ENCODE assay signal across 28 cellular contexts in the genomic region with DNA sequence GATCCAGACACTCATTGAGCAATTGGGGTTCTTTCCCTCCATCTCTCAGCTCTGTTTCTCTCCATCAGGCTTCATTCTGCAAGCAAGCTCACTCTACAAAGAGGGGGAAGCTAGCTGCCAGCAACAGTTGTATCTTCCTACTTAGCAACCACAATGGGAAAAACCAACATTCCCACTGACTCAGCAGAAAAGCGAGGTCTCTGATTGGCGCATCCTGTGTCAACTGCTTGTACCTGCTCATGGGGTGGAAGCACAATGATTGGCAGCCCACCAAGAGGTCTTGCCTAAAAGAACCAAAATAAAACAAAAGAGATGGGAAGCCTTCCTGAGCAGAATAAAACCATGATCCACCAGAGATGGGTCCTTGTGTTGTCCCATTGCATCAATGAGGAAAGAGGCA. TPM values are rescaled to one million over a fixed set of nuclear protein-coding genes. Genes with fewer than 3 reads are reported as not detected.
DNase-seq lines count a peak whose midpoint lies in the region; ATAC-seq, FAIRE-seq and TF ChIP-seq lines count a peak whose summit lies in the region.
"Had no signal": no experiment of that assay in that cellular context is flagged by ENCODE, and none has a peak within 500 bp of the region (broad histone marks: within the 10 kb centered on the region; RNA-seq: fewer than 3 reads in every experiment).

No MANE protein-coding gene starts in this region.

- TF ChIP-seq POLR2A in H1 (IDR thresholded peaks at IDR 0.05; ENCODE audit: control extremely low read depth in 1 of 2, low read depth in 2 of 2, low read length in 2 of 2), result no peak

- 0 out of 2 replicates have a peak overlapping the region, but pooled peaks have one; percentile 7 for H2AK5ac ChIP-seq in H1 (ENCODE audit: low read depth, low read length)

- no peak overlapping the region for H2BK5ac ChIP-seq in H1 (ENCODE audit: low read depth, low read length)

- no peak overlapping the region for H3K18ac ChIP-seq in H1 (ENCODE audit: extremely low read depth, low read length)

- no peak overlapping the region for H2AFZ ChIP-seq in PC-3 (ENCODE audit: low read length)
- H2AFZ ChIP-seq in H1 (ENCODE audit: low read length), result no peak overlapping the region
- no peak overlapping the region for H2AFZ ChIP-seq in osteoblast (ENCODE audit: low read length)

- intact Hi-C loops in PC-3 (cut with micrococcal nuclease), result loop anchor here (5.0 kb wide), 1 partner anchor 63 kb away; no protein-coding TSS in a partner anchor

- POLR2A ChIA-PET in PC-3 (lab: Charles Lee; ENCODE audit: unreplicated experiment) (no interaction called here), H1 (lab: Charles Lee; ENCODE audit: partially characterized antibody) (no interaction called here)

- 93% methylated on average over 2 of the region's 2 CpGs; no CpG with 5 or more reads in 1 of the 2 experiments for WGBS in H1 (ENCODE audit: extremely low coverage in 1 of 2, insufficient coverage in 1 of 2, insufficient read length in 1 of 2, insufficient replicate concordance in 2 of 2, low coverage in 1 of 2, low lambda C conversion rate in 2 of 2, missing lambda C conversion rate in 1 of 2), 2 experiments

- H4K91ac ChIP-seq in H1 (replicated peaks; ENCODE audit: insufficient read length, low read length), result no peak overlapping the region

- no peak overlapping the region for H4K8ac ChIP-seq in H1 (ENCODE audit: extremely low read depth, insufficient read depth, low read length)

- H3K9me3 ChIP-seq in PC-3 (ENCODE audit: low read length) (no peaks in the 10 kb centered on the region), H1 (ENCODE audit: insufficient read depth in 2 of 2, low read depth in 1 of 2, low read length in 1 of 2) (no peaks in the 10 kb centered on the region), osteoblast (ENCODE audit: low read depth, low read length) (no peaks in the 10 kb centered on the region)
- H3K9me3 ChIP-seq: BLaER1, body of pancreas, stomach had no signal

- DNase-seq in DMS153 (lab: John Stamatoyannopoulos, UW) (peak; percentile 27), DMS153 treated with DMSO at 0.1 percent for 48 hours (lab: John Stamatoyannopoulos, UW; ENCODE audit: unreplicated experiment) (no peak), PC-3 (peak; percentile 54), H1 (ENCODE audit: low read depth in 1 of 2, low spot score in 2 of 2) (no peak), osteoblast (ENCODE audit: insufficient read length, low spot score, missing footprints) (peak; percentile 35), hippocampal formation (lab: John Stamatoyannopoulos, UW) (no peak)
- DNase-seq: activated CD8-positive, alpha-beta T cell treated with anti-CD3 and anti-CD28 coated beads for 36 hours; activated naive CD4-positive, alpha-beta T cell treated with anti-CD3 and anti-CD28 coated beads, Interleukin-2, amount 50 U/mL, for 16 hours; activated T-cell treated with anti-CD3 and anti-CD28 coated beads, Interleukin-2, amount 50 U/mL, for 4 hours; body of pancreas; foreskin fibroblast; GF-D8; NCI-H1105 treated with DMSO at 0.1 percent for 48 hours; NCI-H69; OCI-M1; stimulated activated CD4-positive, alpha-beta T cell treated with anti-CD3 and anti-CD28 coated beads, Interleukin-4, amount 100 ng/mL, for 1 hour; stomach; trophoblast cell had no signal

- H3K23me2 ChIP-seq in H1 (ENCODE audit: low read depth, low read length), result no peaks in the 10 kb centered on the region

- H3K27me3 ChIP-seq in PC-3 (ENCODE audit: low read length) (no peaks in the 10 kb centered on the region), H1 (replicated peaks in 1 of 4; ENCODE audit: control insufficient read depth in 3 of 4, extremely low read depth in 1 of 4, insufficient read depth in 3 of 4, low read length in 3 of 4) (no peaks in the 10 kb centered on the region), osteoblast (ENCODE audit: insufficient read depth, low read length) (no peaks in the 10 kb centered on the region)

- 0 out of 2 replicates have a peak overlapping the region, but pooled peaks have one; percentile 40 for H2BK20ac ChIP-seq in H1 (ENCODE audit: low read length)

- H3K4me3 ChIP-seq in PC-3 (ENCODE audit: low read length) (no peak overlapping the region), H1 (ENCODE audit: extremely low read depth in 1 of 4, insufficient read depth in 2 of 4, low read depth in 3 of 4, low read length in 4 of 4) (no peak overlapping the region), osteoblast (ENCODE audit: insufficient read depth, low read length) (no peak overlapping the region)
- H3K4me3 ChIP-seq: BLaER1, body of pancreas, coronary artery, GM12878, smooth muscle cell, stomach had no signal

- no peaks in the 10 kb centered on the region for H3K79me1 ChIP-seq in H1 (ENCODE audit: low read depth, low read length)

- H2BK12ac ChIP-seq in H1 (ENCODE audit: low read depth, low read length), result no peak overlapping the region

- H4K20me1 ChIP-seq in PC-3 (ENCODE audit: low read length) (peaks cover 1% of the 10 kb centered on the region; the same call in 1 of the 2 replicates), H1 (replicated peaks in 1 of 2; ENCODE audit: control insufficient read depth in 1 of 2, insufficient read depth in 2 of 2, low read length in 2 of 2) (no peaks in the 10 kb centered on the region), osteoblast (ENCODE audit: insufficient read depth, low read length) (no peaks in the 10 kb centered on the region)
- H4K20me1 ChIP-seq: BLaER1 had no signal

- no peak overlapping the region for H2BK15ac ChIP-seq in H1 (ENCODE audit: low read length)

- H3K27ac ChIP-seq in PC-3 (ENCODE audit: low read length), result no peak overlapping the region
- no peak overlapping the region for H3K27ac ChIP-seq in H1 (ENCODE audit: low read depth, low read length)
- H3K27ac ChIP-seq in osteoblast (ENCODE audit: low read depth, low read length), result no peak overlapping the region
- H3K27ac ChIP-seq: 22Rv1, BLaER1, body of pancreas, coronary artery, stomach had no signal

- no peaks in the 10 kb centered on the region for H3F3A ChIP-seq in PC-3 (ENCODE audit: low read length, unreplicated experiment)

- peaks cover 10% of the 10 kb centered on the region for H3K79me2 ChIP-seq in PC-3 (ENCODE audit: low read length)
- H3K79me2 ChIP-seq in H1 (ENCODE audit: control insufficient read depth in 1 of 2, insufficient read depth in 2 of 2, low read length in 2 of 2), result no peaks in the 10 kb centered on the region
- H3K79me2 ChIP-seq in osteoblast (ENCODE audit: insufficient read depth, low read length), result no peaks in the 10 kb centered on the region

- no peak overlapping the region for H2BK120ac ChIP-seq in H1 (replicated peaks; ENCODE audit: low read depth, low read length)

- no TSS peak for BruUV-seq in PC-3 (replicated peaks; lab: Mats Ljungman, UMichigan)

- no peak overlapping the region for H3K23ac ChIP-seq in H1 (ENCODE audit: insufficient read length)

- no peaks in the 10 kb centered on the region for H3K9me2 ChIP-seq in PC-3 (replicated peaks; ENCODE audit: low read length)

- no peak for FAIRE-seq in H1 (lab: Jason Lieb, UNC)
- FAIRE-seq: GM12878 had no signal

- no peak overlapping the region for H4K5ac ChIP-seq in H1 (ENCODE audit: insufficient read length, low read depth, low read length)

- no peak overlapping the region for H3K56ac ChIP-seq in H1 (replicated peaks; ENCODE audit: insufficient read length, low read depth, low read length)

- no peak for TF ChIP-seq RAD21 in H1 (IDR thresholded peaks at IDR 0.05 in 1 of 2, conservative IDR thresholded peaks at IDR 0.05 in 1 of 2; ENCODE audit: low read depth in 2 of 2, low read length in 2 of 2)

- ATAC-seq in PC-3, result no peak
- ATAC-seq in GM21360 (IDR thresholded peaks at IDR 0.05; ENCODE audit: unreplicated experiment), result no peak
- no peak for ATAC-seq in HG02970 (IDR thresholded peaks at IDR 0.05; ENCODE audit: low FRiP score, unreplicated experiment)
- ATAC-seq: activated CD8-positive, alpha-beta T cell treated with anti-CD3 and anti-CD28 coated beads for 36 hours; activated T-cell treated with anti-CD3 and anti-CD28 coated beads, Interleukin-2, amount 50 U/mL, for 4 hours; body of pancreas; GM12878; left lobe of liver; WTC11 had no signal

- TF ChIP-seq EP300 in H1 (IDR thresholded peaks at IDR 0.05; ENCODE audit: borderline replicate concordance in 1 of 2, low read depth in 2 of 2, low read length in 2 of 2), result no peak

- no peak overlapping the region for H3K14ac ChIP-seq in H1 (ENCODE audit: insufficient read length)

- no peak overlapping the region for H3K4me2 ChIP-seq in PC-3 (ENCODE audit: low read length)
- H3K4me2 ChIP-seq in H1 (ENCODE audit: insufficient read depth in 1 of 2, low read depth in 2 of 2, low read length in 2 of 2), result no peak overlapping the region
- no peak overlapping the region for H3K4me2 ChIP-seq in osteoblast (ENCODE audit: insufficient read depth, low read length)
- H3K4me2 ChIP-seq: BLaER1, smooth muscle cell had no signal

- no peak overlapping the region for H3K4ac ChIP-seq in H1 (replicated peaks; ENCODE audit: insufficient read length, low read depth, low read length)

- H3K36me3 ChIP-seq in PC-3 (ENCODE audit: low read depth, low read length), result no peaks in the 10 kb centered on the region
- H3K36me3 ChIP-seq in H1 (ENCODE audit: control insufficient read depth in 2 of 4, insufficient read depth in 4 of 4, low read length in 3 of 4), result no peaks in the 10 kb centered on the region
- H3K36me3 ChIP-seq in osteoblast (ENCODE audit: insufficient read depth, low read length), result no peaks in the 10 kb centered on the region
- H3K36me3 ChIP-seq: BLaER1, stomach had no signal

- H3K4me1 ChIP-seq in PC-3 (ENCODE audit: insufficient read depth, low read length) (peaks cover 18% of the 10 kb centered on the region), H1 (replicated peaks in 1 of 4; ENCODE audit: control insufficient read depth in 3 of 4, insufficient read depth in 4 of 4, low read length in 3 of 4) (peaks cover 0 to 15% (median 8%) of the 10 kb centered on the region in 4 experiments; a peak in 4 of 7 replicates), osteoblast (ENCODE audit: insufficient read depth, low read length) (peaks cover 20% of the 10 kb centered on the region)
- H3K4me1 ChIP-seq: BLaER1, body of pancreas had no signal

- H3K9ac ChIP-seq in PC-3 (ENCODE audit: low read length) (no peak overlapping the region), H1 (replicated peaks in 1 of 4; ENCODE audit: extremely low read depth in 1 of 4, low read depth in 3 of 4, low read length in 3 of 4) (no peak overlapping the region)
- H3K9ac ChIP-seq: BLaER1 had no signal

- TF ChIP-seq CTCF in PC-3 (conservative IDR thresholded peaks at IDR 0.05; ENCODE audit: low read depth, low read length) (no peak), H1 (IDR thresholded peaks at IDR 0.05; ENCODE audit: control extremely low read depth in 1 of 3, insufficient read depth in 1 of 3, low read depth in 1 of 3, low read length in 3 of 3) (no peak), osteoblast (IDR thresholded peaks at IDR 0.05; ENCODE audit: extremely low read depth, low read depth, low read length) (no peak)

- CTCF ChIA-PET in PC-3 (lab: Charles Lee) (interaction anchor here (0.6 kb wide), 1 partner anchor 28 kb away, joined by 4 read pairs; no protein-coding TSS in a partner anchor), H1 (lab: Charles Lee; ENCODE audit: partially characterized antibody) (interaction anchor here (0.7 to 3.1 kb wide), 4 partner anchors 9 to 660 kb away, joined by 3 to 13 read pairs (median 8); partner anchors contain the start of gene PINK1)

RNA-seq across cellular contexts. Expression of gene CDA, which starts 4.0 kb away (rescaled TPM):
- total RNA-seq in PC-3 (2014; rRNA removed), result 30.3 and 36.3 TPM in 2 replicates
- total RNA-seq in H1 (2021; fragmentation: NEBNext Ultra II Directional; extraction: Animal tissue kit (Norgen Biotek cat#: 25700)), result 3.3 and 4.4 TPM in 2 replicates
- polyA plus RNA-seq in H1 (2011; rRNA removed), result 11.3 TPM in 2 replicates
- 7.0 TPM for polyA plus RNA-seq in H1 (2011; cell fraction: cytosol; rRNA removed)
- polyA plus RNA-seq in H1 (2011; cell fraction: nucleus; rRNA removed), result 5.3 TPM
- polyA plus RNA-seq in H1 (2012, experiment 1 of 2), result 4.4 to 10.1 TPM (median 7.1 TPM) in 4 replicates
- polyA plus RNA-seq in H1 (2012, experiment 2 of 2), result 7.0 TPM
- 7.4 TPM for polyA plus RNA-seq in H1 (2013, experiment 1 of 2)
- polyA plus RNA-seq in H1 (2013, experiment 2 of 2), result 7.4 TPM
- polyA minus RNA-seq in H1 (2011; rRNA and poly(A)+ RNA removed), result 3.0 and 3.9 TPM in 2 replicates
- 4.9 TPM for polyA minus RNA-seq in H1 (2011; cell fraction: cytosol; rRNA and poly(A)+ RNA removed)
- 2.2 TPM for polyA minus RNA-seq in H1 (2011; cell fraction: nucleus; rRNA and poly(A)+ RNA removed)
- 0.59 and 1.1 TPM in 2 replicates for total RNA-seq in osteoblast
- total RNA-seq: activated CD8-positive, alpha-beta T cell treated with anti-CD3 and anti-CD28 coated beads for 36 hours; activated T-cell treated with anti-CD3 and anti-CD28 coated beads, Interleukin-2, amount 50 U/mL, for 4 hours; body of pancreas; GM12878 had no signal
- polyA plus RNA-seq: GM12878, neural cell had no signal

RNA-seq across cellular contexts. Expression of gene FAM43B, which starts 32.5 kb away (rescaled TPM):
- total RNA-seq in PC-3 (2014; rRNA removed) (0.11 TPM in 1 of 2 replicates, not detected in the other), osteoblast (under 0.01 TPM in 1 of 2 replicates, not detected in the other)
- 1.9 and 2.2 TPM in 2 replicates for total RNA-seq in H1 (2021; fragmentation: NEBNext Ultra II Directional; extraction: Animal tissue kit (Norgen Biotek cat#: 25700))
- 0.88 and 1.0 TPM in 2 replicates for polyA plus RNA-seq in H1 (2011; rRNA removed)
- 0.71 TPM for polyA plus RNA-seq in H1 (2011; cell fraction: cytosol; rRNA removed)
- polyA plus RNA-seq in H1 (2011; cell fraction: nucleus; rRNA removed), result 1.2 TPM
- polyA plus RNA-seq in H1 (2012, experiment 1 of 2), result 0.81 to 1.7 TPM (median 1.6 TPM) in 4 replicates
- 2.1 TPM for polyA plus RNA-seq in H1 (2012, experiment 2 of 2)
- 0.93 TPM for polyA plus RNA-seq in H1 (2013, experiment 1 of 2)
- polyA plus RNA-seq in H1 (2013, experiment 2 of 2), result 0.66 TPM
- 0.13 and 0.44 TPM in 2 replicates for polyA minus RNA-seq in H1 (2011; rRNA and poly(A)+ RNA removed)
- 1.7 TPM for polyA minus RNA-seq in H1 (2011; cell fraction: cytosol; rRNA and poly(A)+ RNA removed)
- polyA minus RNA-seq in H1 (2011; cell fraction: nucleus; rRNA and poly(A)+ RNA removed), result 0.80 TPM
- total RNA-seq: activated CD8-positive, alpha-beta T cell treated with anti-CD3 and anti-CD28 coated beads for 36 hours; GM12878; stomach had no signal
- polyA plus RNA-seq: GM12878 had no signal

RNA-seq across cellular contexts. Expression of gene PINK1, which starts 48.4 kb away (rescaled TPM):
- total RNA-seq in PC-3 (2014; rRNA removed), result 129 and 160 TPM in 2 replicates
- total RNA-seq in H1 (2021; fragmentation: NEBNext Ultra II Directional; extraction: Animal tissue kit (Norgen Biotek cat#: 25700)), result 19.3 and 20.5 TPM in 2 replicates
- 16.1 and 21.0 TPM in 2 replicates for polyA plus RNA-seq in H1 (2011; rRNA removed)
- polyA plus RNA-seq in H1 (2011; cell fraction: cytosol; rRNA removed), result 24.1 TPM
- polyA plus RNA-seq in H1 (2011; cell fraction: nucleus; rRNA removed), result 18.1 TPM
- polyA plus RNA-seq in H1 (2012, experiment 1 of 2), result 13.9 to 22.3 TPM (median 20.0 TPM) in 4 replicates
- 14.5 TPM for polyA plus RNA-seq in H1 (2012, experiment 2 of 2)
- 12.1 TPM for polyA plus RNA-seq in H1 (2013, experiment 1 of 2)
- polyA plus RNA-seq in H1 (2013, experiment 2 of 2), result 12.0 TPM
- polyA minus RNA-seq in H1 (2011; rRNA and poly(A)+ RNA removed), result 8.6 and 13.2 TPM in 2 replicates
- polyA minus RNA-seq in H1 (2011; cell fraction: cytosol; rRNA and poly(A)+ RNA removed), result 7.8 TPM
- 5.9 TPM for polyA minus RNA-seq in H1 (2011; cell fraction: nucleus; rRNA and poly(A)+ RNA removed)
- 73.1 and 79.3 TPM in 2 replicates for total RNA-seq in osteoblast

Comparison
In these comparisons a context has a peak if more than half of its experiments do, and no peak if none do; other contexts are left out.
1. DNase-seq: peak in DMS153 (single experiment), PC-3 (single experiment) and osteoblast (single experiment); none in DMS153 treated with DMSO at 0.1 percent for 48 hours (single experiment), H1 (0 of 2) and hippocampal formation (0 of 2).